Comparison of ENCODE assay signal across 10 cellular contexts in the genomic region with DNA sequence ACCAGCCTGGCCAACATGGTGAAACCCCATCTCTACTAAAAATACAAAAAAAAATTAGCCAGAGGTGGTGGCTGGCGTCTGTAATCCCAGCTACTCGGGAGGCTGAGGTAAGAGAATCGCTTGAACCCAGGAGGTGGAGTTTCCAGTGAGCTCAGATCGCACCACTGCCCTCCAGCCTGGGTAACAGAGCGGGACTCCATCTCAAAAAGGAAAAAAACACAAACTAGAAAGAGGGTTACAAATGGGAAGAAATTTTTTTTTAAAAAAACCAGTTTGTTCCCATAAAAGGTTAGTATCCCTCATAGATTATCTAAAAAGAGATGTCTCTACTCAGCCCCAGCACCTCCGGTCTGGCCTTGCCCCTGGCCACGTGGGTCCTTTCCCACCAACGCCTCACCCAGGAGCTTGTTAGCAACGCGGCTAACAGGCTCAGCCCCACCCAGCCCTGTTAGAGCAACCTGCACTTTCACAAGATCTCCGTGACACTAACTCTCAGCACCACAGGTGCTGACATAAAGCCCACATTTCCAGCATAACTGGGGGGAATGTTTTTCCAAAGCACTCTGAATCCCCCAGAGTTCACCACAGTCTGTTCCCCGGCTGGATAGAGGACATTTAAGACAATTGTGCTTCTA. TPM values are rescaled to one million over a fixed set of nuclear protein-coding genes. Genes with fewer than 3 reads are reported as not detected.
A peak's percentile ranks its signal among the peaks of the same experiment; 100 is the strongest.
DNase-seq lines count a peak whose midpoint lies in the region; ATAC-seq and TF ChIP-seq lines count a peak whose summit lies in the region.
"Had no signal": no experiment of that assay in that cellular context is flagged by ENCODE, and none has a peak within 500 bp of the region (broad histone marks: within the 10 kb centered on the region; RNA-seq: fewer than 3 reads in every experiment).

No MANE protein-coding gene starts in this region.

- peak overlapping the region; percentile 99 for H3K27ac Mint-ChIP-seq in progenitor cell of endocrine pancreas

- DNase-seq in GM20000 (ENCODE audit: low spot score) (peak; percentile 79), T-helper 1 cell (peak in 3 of 5 donors; percentile 15 to 29 (median 19)), progenitor cell of endocrine pancreas (ENCODE audit: low spot score, unreplicated experiment) (peak; percentile 25), cerebellum (ENCODE audit: low spot score) (no peak), NCI-H2196 (lab: John Stamatoyannopoulos, UW; ENCODE audit: unreplicated experiment) (no peak), H4 (ENCODE audit: low spot score) (no peak)

- no peaks in the 10 kb centered on the region for H3K27me3 ChIP-seq in endocrine pancreas (ENCODE audit: control insufficient read depth, insufficient read depth, low read length)

- H3K4me3 ChIP-seq in endocrine pancreas (ENCODE audit: control insufficient read depth, insufficient read depth, low read length): peak overlapping the region; percentile 91

- TF ChIP-seq CTCF in GM20000 (IDR thresholded peaks at IDR 0.05; ENCODE audit: extremely low read depth, missing control alignments) (no peak), progenitor cell of endocrine pancreas (IDR thresholded peaks at IDR 0.05; ENCODE audit: unreplicated experiment) (no peak)

- peak overlapping the region; percentile 60 for H3K9ac ChIP-seq in endocrine pancreas (ENCODE audit: control insufficient read depth, insufficient read depth, low read length)

- peak overlapping the region; percentile 97 for H3K4me3 Mint-ChIP-seq in progenitor cell of endocrine pancreas (ENCODE audit: low read depth)

- peaks cover 10% of the 10 kb centered on the region for H3K4me1 Mint-ChIP-seq in progenitor cell of endocrine pancreas (ENCODE audit: low read depth)

- H3K9me3 ChIP-seq in endocrine pancreas (ENCODE audit: control insufficient read depth, low read length): no peaks in the 10 kb centered on the region

- H3K27me3 Mint-ChIP-seq in progenitor cell of endocrine pancreas: peaks cover 9% of the 10 kb centered on the region

- ATAC-seq in GM19035 (IDR thresholded peaks at IDR 0.05; ENCODE audit: unreplicated experiment): no peak

- H3K9me3 Mint-ChIP-seq in progenitor cell of endocrine pancreas (ENCODE audit: low read depth): no peaks in the 10 kb centered on the region

- no peaks in the 10 kb centered on the region for H3K4me1 ChIP-seq in endocrine pancreas (ENCODE audit: control insufficient read depth, insufficient read depth, low read length)

- H3K36me3 Mint-ChIP-seq in progenitor cell of endocrine pancreas (ENCODE audit: insufficient read depth): peaks cover 14% of the 10 kb centered on the region

- H3K36me3 ChIP-seq in endocrine pancreas (ENCODE audit: control insufficient read depth, insufficient read depth, low read length): no peaks in the 10 kb centered on the region

RNA-seq across cellular contexts. Expression of gene DMKN, which starts 4.3 kb away (rescaled TPM):
- total RNA-seq in progenitor cell of endocrine pancreas (201 and 213 TPM in 2 replicates), cerebellum (4.2 TPM)
- 19.6 and 34.6 TPM in 2 replicates for total RNA-seq in H4 (2014; rRNA removed; shearing (Covaris generic))

RNA-seq across cellular contexts. Expression of gene KRTDAP, which starts 18.9 kb away (rescaled TPM):
- 1.6 and 4.8 TPM in 2 replicates for total RNA-seq in progenitor cell of endocrine pancreas
- total RNA-seq in cerebellum: not detected
- total RNA-seq in H4 (2014; rRNA removed; shearing (Covaris generic)): not detected in 2 replicates
- total RNA-seq: LHCN-M2 had no signal

RNA-seq across cellular contexts. Expression of gene SBSN, which starts 19.0 kb away (rescaled TPM):
- total RNA-seq in progenitor cell of endocrine pancreas (0.16 and 0.24 TPM in 2 replicates), cerebellum (not detected)
- 0.45 TPM in 1 of 2 replicates, not detected in the other for total RNA-seq in H4 (2014; rRNA removed; shearing (Covaris generic))
- total RNA-seq: LHCN-M2, temporal lobe had no signal

RNA-seq across cellular contexts. Expression of gene GAPDHS, which starts 24.1 kb away (rescaled TPM):
- total RNA-seq in progenitor cell of endocrine pancreas (not detected in 2 replicates), cerebellum (not detected)
- total RNA-seq in H4 (2014; rRNA removed; shearing (Covaris generic)): not detected in 2 replicates
- total RNA-seq: LHCN-M2, temporal lobe had no signal

RNA-seq across cellular contexts. Expression of gene TMEM147, which starts 36.3 kb away (rescaled TPM):
- total RNA-seq in progenitor cell of endocrine pancreas: 94.2 and 95.2 TPM in 2 replicates
- 32.6 TPM for total RNA-seq in cerebellum
- total RNA-seq in H4 (2014; rRNA removed; shearing (Covaris generic)): 306 and 341 TPM in 2 replicates

Comparison
In these comparisons a context has a peak if more than half of its experiments do, and no peak if none do; other contexts are left out.
1. DNase-seq: peak in GM20000 (single experiment), T-helper 1 cell (3 of 5) and progenitor cell of endocrine pancreas (single experiment); none in cerebellum (single experiment), NCI-H2196 (single experiment) and H4 (single experiment).